ENCODE assay signal across 2 cellular contexts in genomic region chr21:44444286-44444931, GRCh38.
TF ChIP-seq lines count a peak whose summit lies in the region.

No MANE protein-coding gene starts in this region.

TF ChIP-seq in HEK293T, 16 proteins besides CTCF, POLR2A, EP300 and RAD21 (continued from another document):
- no peak for TF ChIP-seq PKNOX1 (IDR thresholded peaks at IDR 0.05)
TF ChIP-seq in HEK293T: peak in this region for 0.

TF ChIP-seq in GM12878, 131 proteins besides CTCF, POLR2A, EP300 and RAD21 (continued from another document):
- TF ChIP-seq USF1 (IDR thresholded peaks at IDR 0.05; ENCODE audit: borderline replicate concordance, extremely low read length, insufficient read depth, low read depth, low read length) = no peak
- no peak for TF ChIP-seq ASH2L (IDR thresholded peaks at IDR 0.05; ENCODE audit: borderline replicate concordance, low read depth)
- TF ChIP-seq TAF1 (IDR thresholded peaks at IDR 0.05; ENCODE audit: borderline replicate concordance, low read depth, low read length) = no peak
- TF ChIP-seq, protein P1, sequence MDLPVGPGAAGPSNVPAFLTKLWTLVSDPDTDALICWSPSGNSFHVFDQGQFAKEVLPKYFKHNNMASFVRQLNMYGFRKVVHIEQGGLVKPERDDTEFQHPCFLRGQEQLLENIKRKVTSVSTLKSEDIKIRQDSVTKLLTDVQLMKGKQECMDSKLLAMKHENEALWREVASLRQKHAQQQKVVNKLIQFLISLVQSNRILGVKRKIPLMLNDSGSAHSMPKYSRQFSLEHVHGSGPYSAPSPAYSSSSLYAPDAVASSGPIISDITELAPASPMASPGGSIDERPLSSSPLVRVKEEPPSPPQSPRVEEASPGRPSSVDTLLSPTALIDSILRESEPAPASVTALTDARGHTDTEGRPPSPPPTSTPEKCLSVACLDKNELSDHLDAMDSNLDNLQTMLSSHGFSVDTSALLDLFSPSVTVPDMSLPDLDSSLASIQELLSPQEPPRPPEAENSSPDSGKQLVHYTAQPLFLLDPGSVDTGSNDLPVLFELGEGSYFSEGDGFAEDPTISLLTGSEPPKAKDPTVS (IDR thresholded peaks at IDR 0.05; ENCODE audit: low read depth, low read length) = no peak
- TF ChIP-seq RBBP5 (conservative IDR thresholded peaks at IDR 0.05) = no peak
- no peak for TF ChIP-seq PML (IDR thresholded peaks at IDR 0.05; ENCODE audit: low read length)
- TF ChIP-seq SP1 (IDR thresholded peaks at IDR 0.05; ENCODE audit: low read depth, low read length) = no peak
- TF ChIP-seq STAT3 (IDR thresholded peaks at IDR 0.05; ENCODE audit: low read depth, low read length) = no peak
- TF ChIP-seq HCFC1 (IDR thresholded peaks at IDR 0.05; ENCODE audit: low read length) = no peak
- TF ChIP-seq MYC (IDR thresholded peaks at IDR 0.05; ENCODE audit: insufficient read depth, insufficient read length, insufficient replicate concordance, low read length, severe bottlenecking) = no peak
- TF ChIP-seq CBFB (IDR thresholded peaks at IDR 0.05; ENCODE audit: low read depth) = no peak
- TF ChIP-seq WRNIP1 (IDR thresholded peaks at IDR 0.05; ENCODE audit: borderline replicate concordance, low read depth, low read length) = no peak
